In genomic region chr5:38009754-38010386, GRCh38 we compare ENCODE assay signal across 24 cellular contexts.
"Had no signal": no experiment of that assay in that cellular context is flagged by ENCODE, and none has a peak within 500 bp of the region (broad histone marks: within the 10 kb centered on the region; RNA-seq: fewer than 3 reads in every experiment).

No MANE protein-coding gene starts in this region.

- H3K9me3 ChIP-seq: body of pancreas, gastroesophageal sphincter, psoas muscle, thoracic aorta had no signal

- H3K36me3 ChIP-seq: gastroesophageal sphincter, thoracic aorta had no signal

- H3K4me1 ChIP-seq: body of pancreas, gastroesophageal sphincter, parathyroid adenoma had no signal

- H3K9ac ChIP-seq: parathyroid adenoma had no signal

- H3K4me3 ChIP-seq: body of pancreas, gastroesophageal sphincter, hepatocyte, psoas muscle, thoracic aorta had no signal

- H3K4me2 ChIP-seq: hepatocyte had no signal

- DNase-seq: activated CD4-positive, alpha-beta T cell treated with anti-CD3 and anti-CD28 coated beads for 4 hours; activated CD4-positive, alpha-beta T cell treated with anti-CD3 and anti-CD28 coated beads, Interleukin-2, amount 50 U/mL, for 4 hours; activated CD8-positive, alpha-beta memory T cell treated with anti-CD3 and anti-CD28 coated beads for 24 hours; activated effector memory CD4-positive, alpha-beta T cell treated with Interleukin-2 at 50 U/mL for 16 hours; activated naive CD4-positive, alpha-beta T cell treated with Interleukin-2 at 50 U/mL for 16 hours; anterior cingulate cortex; body of pancreas; cerebellar nuclear complex; cortex of kidney; effector memory CD8-positive, alpha-beta T cell; erythroblast; islet precursor cell; left ventricle myocardium superior; naive thymus-derived CD4-positive, alpha-beta T cell; nucleus accumbens; psoas muscle; stimulated activated CD4-positive, alpha-beta T cell treated with anti-CD3 and anti-CD28 coated beads, Interleukin-2, amount 100 ng/mL, for 48 hours; stimulated activated naive CD8-positive, alpha-beta T cell treated with anti-CD3 and anti-CD28 coated beads, Interleukin-15, Interleukin-2, amounts not matched to agents 100 U/mL and 50 U/mL, for 24 hours; T-helper 9 cell had no signal

- H2AFZ ChIP-seq: hepatocyte, parathyroid adenoma had no signal

- H3K27ac ChIP-seq: body of pancreas, gastroesophageal sphincter, hepatocyte, parathyroid adenoma, psoas muscle, thoracic aorta, VCaP had no signal

- H3K27me3 ChIP-seq: body of pancreas, gastroesophageal sphincter had no signal
